ENCODE assay signal across 11 cellular contexts in the genomic region with DNA sequence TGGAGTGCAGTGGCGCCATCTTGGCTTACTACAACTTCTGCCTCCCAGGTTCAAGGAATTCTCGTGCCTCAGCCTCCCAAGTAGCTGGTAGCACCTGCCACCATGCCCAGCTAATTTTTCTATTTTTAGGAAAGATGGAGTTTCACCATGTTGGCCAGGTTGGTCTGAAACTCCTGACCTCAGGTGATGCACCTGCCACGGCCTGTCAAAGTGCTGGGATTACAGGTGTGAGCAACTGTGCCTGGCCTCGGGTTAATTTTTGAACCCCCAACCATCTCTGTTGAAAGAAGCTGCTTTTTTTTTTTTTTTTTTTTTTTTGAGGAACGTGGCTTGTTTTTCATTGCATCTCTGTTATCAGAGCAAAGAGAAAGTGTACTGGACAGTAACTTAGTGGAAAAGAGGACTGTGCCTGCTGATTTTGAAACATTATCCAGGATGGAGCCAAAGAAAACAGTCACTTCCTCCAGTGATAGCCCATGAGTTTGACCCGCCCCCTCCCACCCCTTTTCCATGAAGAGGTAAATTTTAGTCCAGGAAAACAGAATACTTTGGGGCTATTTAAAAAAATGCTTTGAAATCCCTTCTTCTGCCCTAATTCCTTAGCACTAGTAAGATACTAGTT. TPM values are rescaled to one million over a fixed set of nuclear protein-coding genes. Genes with fewer than 3 reads are reported as not detected.
DNase-seq lines count a peak whose midpoint lies in the region; ATAC-seq and TF ChIP-seq lines count a peak whose summit lies in the region.
"Had no signal": no experiment of that assay in that cellular context is flagged by ENCODE, and none has a peak within 500 bp of the region (broad histone marks: within the 10 kb centered on the region; RNA-seq: fewer than 3 reads in every experiment).

No MANE protein-coding gene starts in this region.

- no peaks in the 10 kb centered on the region for H3K36me3 ChIP-seq in SJSA1
- no peaks in the 10 kb centered on the region for H3K36me3 ChIP-seq in muscle layer of duodenum (ENCODE audit: control insufficient read depth in 1 of 2, insufficient read depth in 2 of 2, low read length in 2 of 2)
- H3K36me3 ChIP-seq in upper lobe of left lung: no peaks in the 10 kb centered on the region

- ATAC-seq in upper lobe of left lung (ENCODE audit: low FRiP score in 2 of 2) (peak in 1 of 2 donors; percentile 62), GM21360 (IDR thresholded peaks at IDR 0.05; ENCODE audit: unreplicated experiment) (no peak), GM19455 (IDR thresholded peaks at IDR 0.05; ENCODE audit: unreplicated experiment) (no peak)

- TF ChIP-seq CTCF in upper lobe of left lung (IDR thresholded peaks at IDR 0.05): no peak

- H3K9me3 ChIP-seq in SJSA1 (replicated peaks) (no peaks in the 10 kb centered on the region), muscle layer of duodenum (ENCODE audit: control insufficient read depth in 1 of 2, low read length in 2 of 2) (no peaks in the 10 kb centered on the region), upper lobe of left lung (no peaks in the 10 kb centered on the region)

- H3K4me1 ChIP-seq in SJSA1 (replicated peaks): peaks cover 44% of the 10 kb centered on the region
- peaks cover 40 to 68% of the 10 kb centered on the region in 2 donors for H3K4me1 ChIP-seq in muscle layer of duodenum (ENCODE audit: control insufficient read depth in 1 of 2, insufficient read depth in 2 of 2, low read length in 2 of 2)
- H3K4me1 ChIP-seq in upper lobe of left lung: peaks cover 77 to 95% (median 86%) of the 10 kb centered on the region in 4 donors

- H3K27ac ChIP-seq in SJSA1: peak overlapping the region; percentile 24; the same call in 1 of the 2 replicates
- H3K27ac ChIP-seq in epithelial cell of prostate: peak overlapping the region; percentile 59
- H3K27ac ChIP-seq in muscle layer of duodenum (ENCODE audit: low read length): peak overlapping the region; percentile 94
- peak overlapping the region; percentile 78 to 89 (median 86) for H3K27ac ChIP-seq in upper lobe of left lung

- no peak for TF ChIP-seq POLR2A in upper lobe of left lung (IDR thresholded peaks at IDR 0.05)

- H3K27me3 ChIP-seq in SJSA1 (replicated peaks) (no peaks in the 10 kb centered on the region), muscle layer of duodenum (ENCODE audit: low read depth, low read length) (no peaks in the 10 kb centered on the region), upper lobe of left lung (no peaks in the 10 kb centered on the region)

- 55 to 61% methylated on average over 6 of the region's 6 CpGs for WGBS in upper lobe of left lung, 2 donors

- H3K4me3 ChIP-seq in SJSA1 (no peak overlapping the region), muscle layer of duodenum (ENCODE audit: low read depth in 1 of 2, low read length in 2 of 2) (peak overlapping the region; percentile 18 to 36), upper lobe of left lung (no peak overlapping the region)

- DNase-seq in SJSA1 (ENCODE audit: low read depth in 1 of 2, low spot score in 2 of 2) (no peak), epithelial cell of prostate (ENCODE audit: low read depth, low spot score) (no peak), upper lobe of left lung (no peak), HuH-7.5 (ENCODE audit: low spot score) (no peak)
- DNase-seq: activated CD4-positive, alpha-beta T cell treated with anti-CD3 and anti-CD28 coated beads for 1 hour; DND-41; KBM-7; NCI-H82 had no signal

- no peak for TF ChIP-seq EP300 in upper lobe of left lung (IDR thresholded peaks at IDR 0.05)

RNA-seq across cellular contexts. Expression of gene WBP1L, which starts 38.3 kb away (rescaled TPM):
- total RNA-seq in SJSA1 (2014; rRNA removed; shearing (Covaris generic)): 13.3 and 21.0 TPM in 2 replicates
- 10 to 100 TPM; 41.7 to 76.6 (median 54.7) TPM for total RNA-seq in upper lobe of left lung

RNA-seq across cellular contexts. Expression of gene CYP17A1, which starts 55.2 kb away (rescaled TPM):
- total RNA-seq in SJSA1 (2014; rRNA removed; shearing (Covaris generic)): not detected in 2 replicates
- total RNA-seq in upper lobe of left lung: 1 to 10 TPM in 5 of 6 donors, not detected in 1; 1.2 to 6.3 (median 2.1) TPM

Comparison
In these comparisons a context has a peak if more than half of its experiments do, and no peak if none do; other contexts are left out.
1. H3K27ac ChIP-seq: peak in every context shown above with its lines; median percentile 94 in muscle layer of duodenum; 86 in upper lobe of left lung; 59 in epithelial cell of prostate; 24 in SJSA1.
2. H3K4me3 ChIP-seq: peak in muscle layer of duodenum (2 of 2); none in SJSA1 (single experiment) and upper lobe of left lung (0 of 4).